21 cellular contexts compared by ENCODE assay signal in the genomic region with DNA sequence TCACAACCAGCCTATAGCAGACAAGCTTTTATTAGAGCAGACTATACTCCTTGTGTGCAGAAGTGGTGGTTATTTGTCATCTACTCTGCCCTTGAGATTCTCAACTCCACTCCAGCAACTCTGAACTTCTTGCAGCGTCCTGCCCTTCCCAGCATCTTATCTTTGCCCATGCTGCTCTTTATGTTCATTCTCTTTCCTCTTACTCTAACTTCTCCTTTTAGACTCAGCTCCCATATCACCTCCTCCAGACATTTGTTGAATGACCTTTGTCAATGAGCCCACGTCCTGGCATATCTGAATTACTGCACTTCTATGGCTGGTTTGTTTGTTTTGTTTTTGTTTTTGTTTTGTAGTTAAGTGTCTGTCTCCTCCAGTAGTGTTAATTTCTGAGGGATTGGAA.
"Had no signal": no experiment of that assay in that cellular context is flagged by ENCODE, and none has a peak within 500 bp of the region (broad histone marks: within the 10 kb centered on the region; RNA-seq: fewer than 3 reads in every experiment).

No MANE protein-coding gene starts in this region.

- H3K27ac ChIP-seq: colonic mucosa, dorsolateral prefrontal cortex, parathyroid adenoma, skin epidermis, stomach, suprapubic skin, tibial nerve had no signal

- ATAC-seq: activated CD4-positive, alpha-beta T cell treated with anti-CD3 and anti-CD28 coated beads for 36 hours; activated T-cell treated with anti-CD3 and anti-CD28 coated beads, Interleukin-2, amount 50 U/mL, for 4 hours; effector memory CD8-positive, alpha-beta T cell; esophagus mucosa; left ventricle myocardium superior; right cardiac atrium; stimulated activated memory B cell treated with anti-CD40 and anti-IgM and Interleukin-4, amounts not matched to agents 10 μg/mL and 1 μg/mL and 100 μg/mL, for 72 hours had no signal

- H3K4me3 ChIP-seq: colonic mucosa, dorsolateral prefrontal cortex, skin epidermis, stomach, suprapubic skin, tibial nerve had no signal

- DNase-seq: activated B cell treated with CpG ODN at 0.5 μM for 24 hours; activated CD4-positive, alpha-beta T cell treated with anti-CD3 and anti-CD28 coated beads for 36 hours; activated CD4-positive, alpha-beta T cell treated with anti-CD3 and anti-CD28 coated beads, Interleukin-2, amount 50 U/mL, for 48 hours; activated CD8-positive, alpha-beta memory T cell treated with anti-CD3 and anti-CD28 coated beads, Interleukin-2, amount 50 U/mL, for 48 hours; activated naive CD4-positive, alpha-beta T cell treated with Interleukin-2 at 50 U/mL for 16 hours; activated naive CD8-positive, alpha-beta T cell treated with anti-CD3 and anti-CD28 coated beads for 36 hours; activated T-cell treated with anti-CD3 and anti-CD28 coated beads, Interleukin-2, amount 50 U/mL, for 4 hours; colonic mucosa; dorsolateral prefrontal cortex; effector memory CD8-positive, alpha-beta T cell; hippocampal formation; left ventricle myocardium superior; nucleus accumbens; right cardiac atrium; stomach had no signal

- H3K36me3 ChIP-seq: colonic mucosa, stomach, suprapubic skin, tibial nerve had no signal

- H3K9me3 ChIP-seq: colonic mucosa, stomach, suprapubic skin, tibial nerve had no signal

- H3K4me1 ChIP-seq: colonic mucosa, parathyroid adenoma, stomach, suprapubic skin, tibial nerve had no signal
